Comparison of ENCODE assay signal across 16 cellular contexts in genomic region chr7:124387056-124387455, GRCh38.
A peak's percentile ranks its signal among the peaks of the same experiment; 100 is the strongest.
DNase-seq lines count a peak whose midpoint lies in the region; ATAC-seq and TF ChIP-seq lines count a peak whose summit lies in the region.
"Had no signal": no experiment of that assay in that cellular context is flagged by ENCODE, and none has a peak within 500 bp of the region (broad histone marks: within the 10 kb centered on the region; RNA-seq: fewer than 3 reads in every experiment).

No MANE protein-coding gene starts in this region.

- H3K4me1 Mint-ChIP-seq in activated naive CD4-positive, alpha-beta T cell treated with anti-CD3 and anti-CD28 coated beads for 36 hours (ENCODE audit: low read depth) = no peaks in the 10 kb centered on the region
- H3K4me1 Mint-ChIP-seq: B cell; CD4-positive, alpha-beta memory T cell had no signal

- ATAC-seq in HG03439 (IDR thresholded peaks at IDR 0.05; ENCODE audit: unreplicated experiment) (no peak), GM21717 (IDR thresholded peaks at IDR 0.05; ENCODE audit: unreplicated experiment) (no peak)

- WGBS in SK-N-SH (ENCODE audit: low lambda C conversion rate) = 17% methylated on average over 4 of the region's 4 CpGs

- no peaks in the 10 kb centered on the region for H3K9me3 ChIP-seq in SK-N-SH
- H3K9me3 ChIP-seq: HAP-1 had no signal

- H3K27me3 Mint-ChIP-seq in activated naive CD4-positive, alpha-beta T cell treated with anti-CD3 and anti-CD28 coated beads for 36 hours (ENCODE audit: low read depth) = no peaks in the 10 kb centered on the region
- H3K27me3 Mint-ChIP-seq: B cell; CD4-positive, alpha-beta memory T cell had no signal

- intact Hi-C loops in activated naive CD4-positive, alpha-beta T cell treated with anti-CD3 and anti-CD28 coated beads for 36 hours (cut with micrococcal nuclease) = no loop called here

- H3F3A ChIP-seq in SK-N-SH (replicated peaks; ENCODE audit: insufficient read depth) = no peaks in the 10 kb centered on the region

- no peaks in the 10 kb centered on the region for H3K79me2 ChIP-seq in SK-N-SH (ENCODE audit: insufficient read depth)

- H2AFZ ChIP-seq in SK-N-SH (ENCODE audit: low read depth) = no peak overlapping the region

- peaks cover 0 to 14% of the 10 kb centered on the region in 2 experiments; a peak in 2 of 4 replicates for H3K4me1 ChIP-seq in SK-N-SH (ENCODE audit: control insufficient read depth in 1 of 2, insufficient read depth in 2 of 2, low read depth in 1 of 2, low read length in 1 of 2)
- H3K4me1 ChIP-seq: HAP-1 had no signal

- no peak for TF ChIP-seq CTCF in SK-N-SH (IDR thresholded peaks at IDR 0.05)

- no peaks in the 10 kb centered on the region for H3K27me3 ChIP-seq in SK-N-SH (ENCODE audit: insufficient read depth)

- H3K36me3 Mint-ChIP-seq in activated naive CD4-positive, alpha-beta T cell treated with anti-CD3 and anti-CD28 coated beads for 36 hours (ENCODE audit: low read depth) = no peaks in the 10 kb centered on the region
- H3K36me3 Mint-ChIP-seq: CD4-positive, alpha-beta memory T cell had no signal

- no peaks in the 10 kb centered on the region for H3K36me3 ChIP-seq in SK-N-SH (replicated peaks in 1 of 2; ENCODE audit: control insufficient read depth in 1 of 2, insufficient read depth in 2 of 2, low read length in 1 of 2)
- H3K36me3 ChIP-seq: HAP-1 had no signal

- H3K27ac Mint-ChIP-seq in activated naive CD4-positive, alpha-beta T cell treated with anti-CD3 and anti-CD28 coated beads for 36 hours = no peak overlapping the region
- H3K27ac Mint-ChIP-seq: B cell; CD4-positive, alpha-beta memory T cell had no signal

- no peak overlapping the region for H3K4me3 Mint-ChIP-seq in activated naive CD4-positive, alpha-beta T cell treated with anti-CD3 and anti-CD28 coated beads for 36 hours
- H3K4me3 Mint-ChIP-seq: B cell; CD4-positive, alpha-beta memory T cell had no signal

- H3K4me3 ChIP-seq in SK-N-SH (ENCODE audit: low read depth in 2 of 2, low read length in 1 of 2) = no peak overlapping the region; a peak in 1 of 4 replicates
- H3K4me3 ChIP-seq: HAP-1 had no signal

- TF ChIP-seq RAD21 in SK-N-SH (IDR thresholded peaks at IDR 0.05; ENCODE audit: low read length) = peak; percentile 29; the same call in 1 of the 2 replicates

- no peaks in the 10 kb centered on the region for H4K20me1 ChIP-seq in SK-N-SH (ENCODE audit: insufficient read depth)

- H3K9ac ChIP-seq in SK-N-SH = no peak overlapping the region

- peak overlapping the region in 1 of 2 experiments; percentile 74; a peak in 2 of 4 replicates for H3K27ac ChIP-seq in SK-N-SH (ENCODE audit: low read depth in 2 of 2, low read length in 1 of 2)
- H3K27ac ChIP-seq: C4-2B, HL-60 had no signal

- no peaks in the 10 kb centered on the region for H3K9me2 ChIP-seq in SK-N-SH

- DNase-seq in NCI-H1105 (lab: John Stamatoyannopoulos, UW) = peak; percentile 70
- DNase-seq in NCI-H69 (lab: John Stamatoyannopoulos, UW) = peak; percentile 78
- DNase-seq in SK-N-SH = peak; percentile 40
- DNase-seq in putamen (ENCODE audit: low spot score) = peak; percentile 22
- no peak for DNase-seq in activated naive CD4-positive, alpha-beta T cell treated with anti-CD3 and anti-CD28 coated beads for 36 hours
- no peak for DNase-seq in NK-92 treated with Interleukin-12 subunit alpha and Interleukin-12 subunit beta, amount 100 ng/mL, for 24 hours (lab: John Stamatoyannopoulos, UW)
- DNase-seq: CD4-positive, alpha-beta memory T cell; DMS153; DND-41; GDM1 had no signal

- H3K4me2 ChIP-seq in SK-N-SH = no peak overlapping the region

- POLR2A ChIA-PET in SK-N-SH (lab: Yijun Ruan, JAX) = no interaction called here

- peaks cover 2% of the 10 kb centered on the region for H3K9me3 Mint-ChIP-seq in activated naive CD4-positive, alpha-beta T cell treated with anti-CD3 and anti-CD28 coated beads for 36 hours

- CTCF ChIA-PET in SK-N-SH (lab: Yijun Ruan, JAX) = interaction anchor here (1.1 kb wide), 1 partner anchor 15 kb away, joined by 3 read pairs; no protein-coding TSS in a partner anchor
- CTCF ChIA-PET in activated naive CD4-positive, alpha-beta T cell treated with anti-CD3 and anti-CD28 coated beads for 36 hours (lab: Charles Lee) = no interaction called here

- peak in 1 of 2 experiments; percentile 79; a peak in 2 of 4 replicates for TF ChIP-seq EP300 in SK-N-SH (IDR thresholded peaks at IDR 0.05; ENCODE audit: borderline replicate concordance in 1 of 2, low read depth in 1 of 2, low read length in 1 of 2)

TF ChIP-seq in SK-N-SH, 30 proteins besides CTCF, POLR2A, EP300 and RAD21:
- no peak for TF ChIP-seq FOSL2 (IDR thresholded peaks at IDR 0.05; ENCODE audit: borderline replicate concordance, low read depth)
- peak; percentile 31; the same call in 1 of the 2 replicates for TF ChIP-seq MXI1 (IDR thresholded peaks at IDR 0.05; ENCODE audit: low read depth, low read length)
- TF ChIP-seq IRF3 (IDR thresholded peaks at IDR 0.05; ENCODE audit: low read depth, low read length) = no peak
- peak; percentile 21; the same call in 1 of the 2 replicates for TF ChIP-seq TCF12 (IDR thresholded peaks at IDR 0.05)
- peak; percentile 90 for TF ChIP-seq RCOR1 (IDR thresholded peaks at IDR 0.05; ENCODE audit: low read length)
- TF ChIP-seq JUND (IDR thresholded peaks at IDR 0.05) = no peak
- TF ChIP-seq GABPA (IDR thresholded peaks at IDR 0.05; ENCODE audit: low read depth) = no peak
- no peak for TF ChIP-seq MEF2A (IDR thresholded peaks at IDR 0.05; ENCODE audit: borderline replicate concordance, low read depth)
- 0 out of 2 replicates have a peak, but pooled peaks have one; percentile 39 for TF ChIP-seq NFIC (IDR thresholded peaks at IDR 0.05; ENCODE audit: borderline replicate concordance)
- 0 out of 2 replicates have a peak, but pooled peaks have one; percentile 39 for TF ChIP-seq FOXJ3 (CRISPR knock-in tag; IDR thresholded peaks at IDR 0.05)
- TF ChIP-seq GATA2 (CRISPR knock-in tag; IDR thresholded peaks at IDR 0.05) = peak; percentile 93
- no peak for TF ChIP-seq POLR2AphosphoS5 (IDR thresholded peaks at IDR 0.05; ENCODE audit: low read depth, low read length)
- peak; percentile 76 for TF ChIP-seq CHD2 (IDR thresholded peaks at IDR 0.05; ENCODE audit: low read length, partially characterized antibody)
- no peak for TF ChIP-seq FOXM1 (IDR thresholded peaks at IDR 0.05; ENCODE audit: low read depth)

Comparison
In these comparisons a context has a peak if more than half of its experiments do, and no peak if none do; other contexts are left out.
1. DNase-seq: peak in NCI-H1105 (single experiment), NCI-H69 (single experiment), SK-N-SH (single experiment) and putamen (single experiment); none in activated naive CD4-positive, alpha-beta T cell treated with anti-CD3 and anti-CD28 coated beads for 36 hours (single experiment) and NK-92 treated with Interleukin-12 subunit alpha and Interleukin-12 subunit beta, amount 100 ng/mL, for 24 hours (single experiment).